Comparison of ENCODE assay signal across 10 cellular contexts in genomic region chr1:51268675-51269033, GRCh38. TPM values are rescaled to one million over a fixed set of nuclear protein-coding genes. Genes with fewer than 3 reads are reported as not detected.
DNase-seq lines count a peak whose midpoint lies in the region; ATAC-seq and TF ChIP-seq lines count a peak whose summit lies in the region.
"Had no signal": no experiment of that assay in that cellular context is flagged by ENCODE, and none has a peak within 500 bp of the region (broad histone marks: within the 10 kb centered on the region; RNA-seq: fewer than 3 reads in every experiment).

No MANE protein-coding gene starts in this region.

- H3K27me3 ChIP-seq in ascending aorta (no peaks in the 10 kb centered on the region), osteoblast (ENCODE audit: insufficient read depth, low read length) (no peaks in the 10 kb centered on the region)
- H3K27me3 ChIP-seq: pancreas had no signal

- H3K4me2 ChIP-seq in osteoblast (ENCODE audit: insufficient read depth, low read length): peak overlapping the region; percentile 61

- H2AFZ ChIP-seq in osteoblast (ENCODE audit: low read length): no peak overlapping the region

- ATAC-seq in GM19035 (IDR thresholded peaks at IDR 0.05; ENCODE audit: unreplicated experiment): peak; percentile 22
- peak; percentile 14 for ATAC-seq in HG02981 (IDR thresholded peaks at IDR 0.05; ENCODE audit: unreplicated experiment)
- ATAC-seq in HG03108 (IDR thresholded peaks at IDR 0.05; ENCODE audit: unreplicated experiment): no peak
- ATAC-seq: pancreas had no signal

- H3K36me3 ChIP-seq in ascending aorta: no peaks in the 10 kb centered on the region
- peaks cover 20% of the 10 kb centered on the region for H3K36me3 ChIP-seq in osteoblast (ENCODE audit: insufficient read depth, low read length)

- H3K9me3 ChIP-seq in ascending aorta: no peaks in the 10 kb centered on the region
- no peaks in the 10 kb centered on the region for H3K9me3 ChIP-seq in osteoblast (ENCODE audit: low read depth, low read length)
- H3K9me3 ChIP-seq: pancreas had no signal

- intact Hi-C loops in ascending aorta (cut with DNase I): no loop called here

- H4K20me1 ChIP-seq in osteoblast (ENCODE audit: insufficient read depth, low read length): no peaks in the 10 kb centered on the region

- DNase-seq in ascending aorta (ENCODE audit: low spot score in 2 of 2): no peak
- no peak for DNase-seq in osteoblast (ENCODE audit: insufficient read length, low spot score, missing footprints)
- no peak for DNase-seq in glomerular visceral epithelial cell (ENCODE audit: extremely low spot score)
- DNase-seq in iPS-NIHi7 (ENCODE audit: extremely low spot score): no peak
- DNase-seq: activated naive CD4-positive, alpha-beta T cell; NCI-H1694 treated with DMSO at 0.1 percent for 48 hours; pancreas had no signal

- H3K4me1 ChIP-seq in ascending aorta: peaks cover 9 to 69% of the 10 kb centered on the region in 2 donors
- peaks cover 68% of the 10 kb centered on the region for H3K4me1 ChIP-seq in osteoblast (ENCODE audit: insufficient read depth, low read length)

- H3K27ac ChIP-seq in ascending aorta (peak overlapping the region; percentile 70 to 81), osteoblast (ENCODE audit: low read depth, low read length) (peak overlapping the region; percentile 85)
- H3K27ac ChIP-seq: pancreas had no signal

- H3K4me3 ChIP-seq in ascending aorta (no peak overlapping the region), osteoblast (ENCODE audit: insufficient read depth, low read length) (no peak overlapping the region)
- H3K4me3 ChIP-seq: pancreas had no signal

- no peak for TF ChIP-seq CTCF in ascending aorta (IDR thresholded peaks at IDR 0.05)
- no peak for TF ChIP-seq CTCF in osteoblast (IDR thresholded peaks at IDR 0.05; ENCODE audit: extremely low read depth, low read depth, low read length)

- H3K79me2 ChIP-seq in osteoblast (ENCODE audit: insufficient read depth, low read length): peaks cover 68% of the 10 kb centered on the region

RNA-seq across cellular contexts. Expression of gene RNF11, which starts 32.6 kb away (rescaled TPM):
- total RNA-seq in ascending aorta (56.9 TPM), osteoblast (189 and 199 TPM in 2 replicates)
